ENCODE assay signal across 1 cellular context in the genomic region with DNA sequence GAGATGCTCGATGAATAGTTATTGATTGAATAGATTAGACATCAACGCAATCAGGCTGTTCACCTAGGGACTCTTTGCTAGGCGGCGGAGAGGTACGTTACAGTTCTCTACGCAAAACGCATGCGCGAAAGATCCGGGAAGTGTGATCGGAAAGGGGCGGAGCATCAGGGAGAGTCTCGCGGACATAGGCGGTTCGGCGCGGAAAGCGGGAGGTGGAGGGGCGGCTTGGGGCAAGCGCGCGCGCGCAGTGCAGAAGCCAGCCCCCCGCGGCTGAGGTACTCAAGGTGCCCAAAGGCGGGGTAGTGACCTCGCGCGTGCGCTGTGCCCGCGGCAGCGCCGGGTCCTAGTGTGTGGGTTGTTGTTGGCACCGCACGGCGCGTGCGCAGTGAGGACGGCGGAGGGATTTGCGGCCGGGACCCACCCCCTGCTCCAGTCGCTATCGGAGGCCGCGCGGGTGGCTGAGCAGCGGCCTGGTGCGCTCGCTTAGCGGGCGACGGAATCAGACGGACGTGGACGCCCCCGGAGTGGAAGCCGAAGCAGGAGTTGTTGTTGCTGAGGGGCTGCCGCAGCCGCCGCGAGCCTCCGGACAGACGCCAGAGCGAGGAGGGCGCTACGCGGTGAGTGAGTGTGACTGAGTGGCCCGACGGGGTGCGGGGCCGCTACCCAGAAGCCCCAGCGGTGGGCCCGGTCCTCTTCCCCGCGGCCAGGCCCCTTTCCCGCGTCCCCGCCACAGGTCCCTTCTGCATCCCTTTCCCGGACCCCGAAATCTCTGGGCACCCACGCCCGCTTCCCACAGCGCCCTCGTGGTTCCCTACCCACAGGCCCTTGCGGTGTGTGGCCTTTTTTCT.
TF ChIP-seq lines count a peak whose summit lies in the region.

SNRNP70 (plus strand) TSS at position 432 of the 848 bp plus-strand sequence. CDS start 964 bp downstream, outside the sequence.

TF ChIP-seq in HepG2, 621 proteins besides CTCF, POLR2A, EP300 and RAD21 (continued from another document and continues in another):
- TF ChIP-seq, protein P1, sequence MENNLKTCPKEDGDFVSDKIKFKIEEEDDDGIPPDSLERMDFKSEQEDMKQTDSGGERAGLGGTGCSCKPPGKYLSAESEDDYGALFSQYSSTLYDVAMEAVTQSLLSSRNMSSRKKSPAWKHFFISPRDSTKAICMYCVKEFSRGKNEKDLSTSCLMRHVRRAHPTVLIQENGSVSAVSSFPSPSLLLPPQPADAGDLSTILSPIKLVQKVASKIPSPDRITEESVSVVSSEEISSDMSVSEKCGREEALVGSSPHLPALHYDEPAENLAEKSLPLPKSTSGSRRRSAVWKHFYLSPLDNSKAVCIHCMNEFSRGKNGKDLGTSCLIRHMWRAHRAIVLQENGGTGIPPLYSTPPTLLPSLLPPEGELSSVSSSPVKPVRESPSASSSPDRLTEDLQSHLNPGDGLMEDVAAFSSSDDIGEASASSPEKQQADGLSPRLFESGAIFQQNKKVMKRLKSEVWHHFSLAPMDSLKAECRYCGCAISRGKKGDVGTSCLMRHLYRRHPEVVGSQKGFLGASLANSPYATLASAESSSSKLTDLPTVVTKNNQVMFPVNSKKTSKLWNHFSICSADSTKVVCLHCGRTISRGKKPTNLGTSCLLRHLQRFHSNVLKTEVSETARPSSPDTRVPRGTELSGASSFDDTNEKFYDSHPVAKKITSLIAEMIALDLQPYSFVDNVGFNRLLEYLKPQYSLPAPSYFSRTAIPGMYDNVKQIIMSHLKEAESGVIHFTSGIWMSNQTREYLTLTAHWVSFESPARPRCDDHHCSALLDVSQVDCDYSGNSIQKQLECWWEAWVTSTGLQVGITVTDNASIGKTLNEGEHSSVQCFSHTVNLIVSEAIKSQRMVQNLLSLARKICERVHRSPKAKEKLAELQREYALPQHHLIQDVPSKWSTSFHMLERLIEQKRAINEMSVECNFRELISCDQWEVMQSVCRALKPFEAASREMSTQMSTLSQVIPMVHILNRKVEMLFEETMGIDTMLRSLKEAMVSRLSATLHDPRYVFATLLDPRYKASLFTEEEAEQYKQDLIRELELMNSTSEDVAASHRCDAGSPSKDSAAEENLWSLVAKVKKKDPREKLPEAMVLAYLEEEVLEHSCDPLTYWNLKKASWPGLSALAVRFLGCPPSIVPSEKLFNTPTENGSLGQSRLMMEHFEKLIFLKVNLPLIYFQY (CRISPR knock-in tag; IDR thresholded peaks at IDR 0.05; ENCODE audit: borderline replicate concordance): peak; percentile 31; the same call in 1 of the 2 replicates
- 0 out of 2 replicates have a peak, but pooled peaks have one; percentile 7 for TF ChIP-seq FOXA3 (CRISPR knock-in tag; IDR thresholded peaks at IDR 0.05)
- peak; percentile 44 for TF ChIP-seq YY1 (IDR thresholded peaks at IDR 0.05; ENCODE audit: insufficient read depth, insufficient replicate concordance, low read depth, low read length)
- peak; percentile 77 for TF ChIP-seq SALL1 (CRISPR knock-in tag; IDR thresholded peaks at IDR 0.05)
- TF ChIP-seq PBX3 (CRISPR knock-in tag; IDR thresholded peaks at IDR 0.05; ENCODE audit: borderline replicate concordance): 0 out of 2 replicates have a peak, but pooled peaks have one; percentile 80
- TF ChIP-seq ZNF678 (CRISPR knock-in tag; IDR thresholded peaks at IDR 0.05): no peak
- TF ChIP-seq MBNL3 (CRISPR knock-in tag; conservative IDR thresholded peaks at IDR 0.05): no peak
- 0 out of 2 replicates have a peak, but pooled peaks have one; percentile 26 for TF ChIP-seq ZNF589 (CRISPR knock-in tag; conservative IDR thresholded peaks at IDR 0.05)
- no peak for TF ChIP-seq DNMT1 (CRISPR knock-in tag; IDR thresholded peaks at IDR 0.05)
- no peak for TF ChIP-seq MTF2 (CRISPR knock-in tag; IDR thresholded peaks at IDR 0.05; ENCODE audit: borderline replicate concordance)
- TF ChIP-seq FUBP1 (CRISPR knock-in tag; IDR thresholded peaks at IDR 0.05; ENCODE audit: borderline replicate concordance): no peak
- TF ChIP-seq ZNF746 (CRISPR knock-in tag; IDR thresholded peaks at IDR 0.05): no peak; the same call in 1 of the 2 replicates
- TF ChIP-seq ZNF703 (CRISPR knock-in tag; IDR thresholded peaks at IDR 0.05; ENCODE audit: borderline replicate concordance): no peak
- no peak for TF ChIP-seq RBAK (CRISPR knock-in tag; IDR thresholded peaks at IDR 0.05)
- TF ChIP-seq ZBTB38 (CRISPR knock-in tag; IDR thresholded peaks at IDR 0.05): peak; percentile 75
- no peak for TF ChIP-seq ZNF597 (CRISPR knock-in tag; IDR thresholded peaks at IDR 0.05)
- peak; percentile 55 for TF ChIP-seq PRDM10 (CRISPR knock-in tag; IDR thresholded peaks at IDR 0.05; ENCODE audit: low read depth)
- no peak for TF ChIP-seq CREBL2 (CRISPR knock-in tag; IDR thresholded peaks at IDR 0.05; ENCODE audit: borderline replicate concordance)
- TF ChIP-seq FOSL1 (CRISPR knock-in tag; IDR thresholded peaks at IDR 0.05; ENCODE audit: borderline replicate concordance): peak; percentile 59; the same call in 1 of the 2 replicates
- no peak for TF ChIP-seq RCOR2 (CRISPR knock-in tag; IDR thresholded peaks at IDR 0.05)
- TF ChIP-seq FOXO4 (CRISPR knock-in tag; conservative IDR thresholded peaks at IDR 0.05): no peak
- TF ChIP-seq RORA (CRISPR knock-in tag; IDR thresholded peaks at IDR 0.05): no peak
- TF ChIP-seq FOXO1 (CRISPR knock-in tag; IDR thresholded peaks at IDR 0.05): peak; percentile 70
- TF ChIP-seq MAFF (IDR thresholded peaks at IDR 0.05; ENCODE audit: low read depth, low read length): no peak
- peak; percentile 61 for TF ChIP-seq ATF1 (CRISPR knock-in tag; IDR thresholded peaks at IDR 0.05)
- TF ChIP-seq PHF20 (CRISPR knock-in tag; IDR thresholded peaks at IDR 0.05): peak; percentile 92
- TF ChIP-seq, protein P2, sequence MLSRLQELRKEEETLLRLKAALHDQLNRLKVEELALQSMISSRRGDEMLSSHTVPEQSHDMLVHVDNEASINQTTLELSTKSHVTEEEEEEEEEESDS (CRISPR knock-in tag; IDR thresholded peaks at IDR 0.05; ENCODE audit: borderline replicate concordance): 0 out of 2 replicates have a peak, but pooled peaks have one; percentile 35
- TF ChIP-seq HOXA5 (CRISPR knock-in tag; IDR thresholded peaks at IDR 0.05): peak; percentile 83
- peak; percentile 17; the same call in 1 of the 2 replicates for TF ChIP-seq HIVEP1 (CRISPR knock-in tag; IDR thresholded peaks at IDR 0.05)
- TF ChIP-seq ZNF720 (CRISPR knock-in tag; IDR thresholded peaks at IDR 0.05): no peak
- TF ChIP-seq CERS6 (CRISPR knock-in tag; IDR thresholded peaks at IDR 0.05): no peak; the same call in 1 of the 2 replicates
- TF ChIP-seq MEF2D (CRISPR knock-in tag; IDR thresholded peaks at IDR 0.05): peak; percentile 74
- no peak for TF ChIP-seq ZNF446 (CRISPR knock-in tag; IDR thresholded peaks at IDR 0.05)
- TF ChIP-seq CCDC6 (CRISPR knock-in tag; IDR thresholded peaks at IDR 0.05): peak; percentile 80; the same call in 1 of the 2 replicates
- TF ChIP-seq SRSF1 (optimal IDR thresholded peaks at IDR 0.05; ENCODE audit: low read depth, low read length): peak; percentile 81
- no peak for TF ChIP-seq SMARCE1 (IDR thresholded peaks at IDR 0.05; ENCODE audit: borderline replicate concordance)
- TF ChIP-seq ZNF775 (CRISPR knock-in tag; IDR thresholded peaks at IDR 0.05; ENCODE audit: borderline replicate concordance): no peak
- no peak; the same call in 1 of the 2 replicates for TF ChIP-seq HOMEZ (CRISPR knock-in tag; IDR thresholded peaks at IDR 0.05; ENCODE audit: low read depth)
- peak; percentile 94 for TF ChIP-seq AGO2 (optimal IDR thresholded peaks at IDR 0.05; ENCODE audit: low read depth, low read length)
- TF ChIP-seq NCOA1 (CRISPR knock-in tag; IDR thresholded peaks at IDR 0.05): peak; percentile 70; the same call in 1 of the 2 replicates
